ENCODE assay signal across 1 cellular context in the genomic region with DNA sequence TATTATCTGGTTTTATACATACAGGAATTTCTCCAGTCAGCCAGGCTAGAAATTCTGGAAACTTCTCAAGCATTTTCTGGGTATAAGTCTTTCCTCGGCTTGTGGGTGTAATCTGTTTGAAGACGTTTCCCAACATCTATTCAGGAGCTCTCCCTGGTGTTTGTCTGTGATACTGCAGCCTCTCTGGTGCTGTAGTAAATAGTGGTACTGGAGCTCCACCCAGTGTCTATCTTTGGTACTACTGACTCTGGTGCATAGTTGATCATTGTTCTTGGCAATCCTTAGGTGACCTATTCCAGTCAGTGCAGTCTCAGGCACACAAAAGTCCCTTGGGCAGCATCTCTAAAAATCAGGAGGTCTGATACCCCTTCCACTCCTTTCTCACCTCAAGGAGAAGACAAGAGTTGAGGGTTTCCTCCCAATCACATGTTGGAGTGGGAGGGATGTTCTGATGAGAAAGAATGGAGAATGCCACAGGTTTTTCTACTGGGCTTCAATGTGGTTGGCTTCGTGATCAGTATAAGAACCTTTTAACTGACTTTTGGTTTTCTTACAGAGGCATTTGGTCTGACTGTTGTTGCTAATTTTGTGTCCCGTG.
TF ChIP-seq lines count a peak whose summit lies in the region.

No MANE protein-coding gene starts in this region.

TF ChIP-seq in HEK293, 187 proteins besides CTCF, POLR2A, EP300 and RAD21 (continued from another document and continues in another):
- TF ChIP-seq PATZ1 (tag by site-specific recombination; IDR thresholded peaks at IDR 0.05) (no peak), ZNF121 (tag by site-specific recombination; IDR thresholded peaks at IDR 0.05) (no peak), ZNF341 (tag by site-specific recombination; IDR thresholded peaks at IDR 0.05; ENCODE audit: low read depth) (no peak), TRIM28 (IDR thresholded peaks at IDR 0.05; ENCODE audit: borderline replicate concordance, low read length) (no peak), ZNF155 (tag by site-specific recombination; IDR thresholded peaks at IDR 0.05) (no peak), ZNF324 (tag by site-specific recombination; IDR thresholded peaks at IDR 0.05) (peak; percentile 78; the same call in 1 of the 2 replicates), ZNF530 (tag by site-specific recombination; IDR thresholded peaks at IDR 0.05; ENCODE audit: low read depth) (no peak), ZNF777 (tag by site-specific recombination; IDR thresholded peaks at IDR 0.05; ENCODE audit: borderline replicate concordance) (no peak), SCRT2 (tag by site-specific recombination; IDR thresholded peaks at IDR 0.05) (peak; percentile 78), SALL2 (tag by site-specific recombination; IDR thresholded peaks at IDR 0.05; ENCODE audit: borderline replicate concordance) (no peak), ZNF404 (tag by site-specific recombination; IDR thresholded peaks at IDR 0.05) (no peak), ZNF473 (tag by site-specific recombination; IDR thresholded peaks at IDR 0.05) (no peak), ZNF600 (tag by site-specific recombination; IDR thresholded peaks at IDR 0.05) (no peak), ZBTB7A (tag by site-specific recombination; IDR thresholded peaks at IDR 0.05; ENCODE audit: low read depth) (no peak), ZNF335 (tag by site-specific recombination; conservative IDR thresholded peaks at IDR 0.05) (no peak), ZNF133 (tag by site-specific recombination; IDR thresholded peaks at IDR 0.05) (no peak), ZNF747 (tag by site-specific recombination; IDR thresholded peaks at IDR 0.05) (no peak), ZNF521 (tag by site-specific recombination; IDR thresholded peaks at IDR 0.05) (no peak), GLIS1 (tag by site-specific recombination; IDR thresholded peaks at IDR 0.05) (no peak), ZSCAN4 (tag by site-specific recombination; IDR thresholded peaks at IDR 0.05) (0 out of 2 replicates have a peak, but pooled peaks have one; percentile 11), ZNF239 (tag by site-specific recombination; IDR thresholded peaks at IDR 0.05) (no peak), ZNF654 (tag by site-specific recombination; IDR thresholded peaks at IDR 0.05; ENCODE audit: low read depth) (peak; percentile 99), ZNF114 (tag by site-specific recombination; IDR thresholded peaks at IDR 0.05) (no peak), ZIC2 (tag by site-specific recombination; IDR thresholded peaks at IDR 0.05) (no peak), YY1 (tag by site-specific recombination; IDR thresholded peaks at IDR 0.05) (no peak), HIC1 (tag by site-specific recombination; IDR thresholded peaks at IDR 0.05) (no peak), ZNF776 (tag by site-specific recombination; IDR thresholded peaks at IDR 0.05; ENCODE audit: borderline replicate concordance) (no peak), ZNF548 (tag by site-specific recombination; IDR thresholded peaks at IDR 0.05) (no peak), ZNF350 (tag by site-specific recombination; IDR thresholded peaks at IDR 0.05) (no peak), HOXD13 (CRISPR knock-in tag; IDR thresholded peaks at IDR 0.05; ENCODE audit: borderline replicate concordance) (no peak), ZNF146 (tag by site-specific recombination; IDR thresholded peaks at IDR 0.05) (no peak), ZNF76 (tag by site-specific recombination; IDR thresholded peaks at IDR 0.05; ENCODE audit: borderline replicate concordance, low read depth) (0 out of 2 replicates have a peak, but pooled peaks have one; percentile 17), HOXC10 (CRISPR knock-in tag; IDR thresholded peaks at IDR 0.05) (no peak), ZNF24 (tag by site-specific recombination; IDR thresholded peaks at IDR 0.05) (no peak), ZNF571 (tag by site-specific recombination; IDR thresholded peaks at IDR 0.05) (no peak), ZNF501 (tag by site-specific recombination; IDR thresholded peaks at IDR 0.05) (0 out of 2 replicates have a peak, but pooled peaks have one; percentile 21), ZFP69B (tag by site-specific recombination; IDR thresholded peaks at IDR 0.05) (peak; percentile 55; the same call in 1 of the 2 replicates), ZNF10 (tag by site-specific recombination; IDR thresholded peaks at IDR 0.05) (no peak), PBX3 (CRISPR knock-in tag; IDR thresholded peaks at IDR 0.05) (no peak), ZNF555 (tag by site-specific recombination; conservative IDR thresholded peaks at IDR 0.05) (no peak)
- TF ChIP-seq, protein P1, sequence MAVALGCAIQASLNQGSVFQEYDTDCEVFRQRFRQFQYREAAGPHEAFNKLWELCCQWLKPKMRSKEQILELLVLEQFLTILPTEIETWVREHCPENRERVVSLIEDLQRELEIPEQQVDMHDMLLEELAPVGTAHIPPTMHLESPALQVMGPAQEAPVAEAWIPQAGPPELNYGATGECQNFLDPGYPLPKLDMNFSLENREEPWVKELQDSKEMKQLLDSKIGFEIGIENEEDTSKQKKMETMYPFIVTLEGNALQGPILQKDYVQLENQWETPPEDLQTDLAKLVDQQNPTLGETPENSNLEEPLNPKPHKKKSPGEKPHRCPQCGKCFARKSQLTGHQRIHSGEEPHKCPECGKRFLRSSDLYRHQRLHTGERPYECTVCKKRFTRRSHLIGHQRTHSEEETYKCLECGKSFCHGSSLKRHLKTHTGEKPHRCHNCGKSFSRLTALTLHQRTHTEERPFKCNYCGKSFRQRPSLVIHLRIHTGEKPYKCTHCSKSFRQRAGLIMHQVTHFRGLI (tag by site-specific recombination; IDR thresholded peaks at IDR 0.05): no peak
- TF ChIP-seq, protein P2, sequence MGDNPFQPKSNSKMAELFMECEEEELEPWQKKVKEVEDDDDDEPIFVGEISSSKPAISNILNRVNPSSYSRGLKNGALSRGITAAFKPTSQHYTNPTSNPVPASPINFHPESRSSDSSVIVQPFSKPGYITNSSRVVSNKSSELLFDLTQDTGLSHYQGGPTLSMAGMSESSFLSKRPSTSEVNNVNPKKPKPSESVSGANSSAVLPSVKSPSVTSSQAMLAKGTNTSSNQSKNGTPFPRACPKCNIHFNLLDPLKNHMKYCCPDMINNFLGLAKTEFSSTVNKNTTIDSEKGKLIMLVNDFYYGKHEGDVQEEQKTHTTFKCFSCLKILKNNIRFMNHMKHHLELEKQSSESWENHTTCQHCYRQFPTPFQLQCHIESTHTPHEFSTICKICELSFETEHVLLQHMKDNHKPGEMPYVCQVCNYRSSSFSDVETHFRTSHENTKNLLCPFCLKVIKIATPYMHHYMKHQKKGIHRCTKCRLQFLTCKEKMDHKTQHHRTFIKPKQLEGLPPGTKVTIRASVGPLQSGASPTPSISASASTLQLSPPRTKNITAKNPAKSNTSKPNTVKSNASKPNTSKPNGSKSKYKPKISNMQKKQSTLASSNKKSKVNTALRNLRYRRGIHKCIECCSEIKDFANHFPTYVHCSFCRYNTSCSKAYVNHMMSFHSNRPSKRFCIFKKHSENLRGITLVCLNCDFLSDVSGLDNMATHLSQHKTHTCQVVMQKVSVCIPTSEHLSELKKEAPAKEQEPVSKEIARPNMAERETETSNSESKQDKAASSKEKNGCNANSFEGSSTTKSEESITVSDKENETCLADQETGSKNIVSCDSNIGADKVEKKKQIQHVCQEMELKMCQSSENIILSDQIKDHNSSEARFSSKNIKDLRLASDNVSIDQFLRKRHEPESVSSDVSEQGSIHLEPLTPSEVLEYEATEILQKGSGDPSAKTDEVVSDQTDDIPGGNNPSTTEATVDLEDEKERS (tag by site-specific recombination; IDR thresholded peaks at IDR 0.05): no peak
- TF ChIP-seq, protein P3, sequence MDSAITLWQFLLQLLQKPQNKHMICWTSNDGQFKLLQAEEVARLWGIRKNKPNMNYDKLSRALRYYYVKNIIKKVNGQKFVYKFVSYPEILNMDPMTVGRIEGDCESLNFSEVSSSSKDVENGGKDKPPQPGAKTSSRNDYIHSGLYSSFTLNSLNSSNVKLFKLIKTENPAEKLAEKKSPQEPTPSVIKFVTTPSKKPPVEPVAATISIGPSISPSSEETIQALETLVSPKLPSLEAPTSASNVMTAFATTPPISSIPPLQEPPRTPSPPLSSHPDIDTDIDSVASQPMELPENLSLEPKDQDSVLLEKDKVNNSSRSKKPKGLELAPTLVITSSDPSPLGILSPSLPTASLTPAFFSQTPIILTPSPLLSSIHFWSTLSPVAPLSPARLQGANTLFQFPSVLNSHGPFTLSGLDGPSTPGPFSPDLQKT (IDR thresholded peaks at IDR 0.05; ENCODE audit: borderline replicate concordance, low read depth, low read length): no peak
- TF ChIP-seq, protein P4, sequence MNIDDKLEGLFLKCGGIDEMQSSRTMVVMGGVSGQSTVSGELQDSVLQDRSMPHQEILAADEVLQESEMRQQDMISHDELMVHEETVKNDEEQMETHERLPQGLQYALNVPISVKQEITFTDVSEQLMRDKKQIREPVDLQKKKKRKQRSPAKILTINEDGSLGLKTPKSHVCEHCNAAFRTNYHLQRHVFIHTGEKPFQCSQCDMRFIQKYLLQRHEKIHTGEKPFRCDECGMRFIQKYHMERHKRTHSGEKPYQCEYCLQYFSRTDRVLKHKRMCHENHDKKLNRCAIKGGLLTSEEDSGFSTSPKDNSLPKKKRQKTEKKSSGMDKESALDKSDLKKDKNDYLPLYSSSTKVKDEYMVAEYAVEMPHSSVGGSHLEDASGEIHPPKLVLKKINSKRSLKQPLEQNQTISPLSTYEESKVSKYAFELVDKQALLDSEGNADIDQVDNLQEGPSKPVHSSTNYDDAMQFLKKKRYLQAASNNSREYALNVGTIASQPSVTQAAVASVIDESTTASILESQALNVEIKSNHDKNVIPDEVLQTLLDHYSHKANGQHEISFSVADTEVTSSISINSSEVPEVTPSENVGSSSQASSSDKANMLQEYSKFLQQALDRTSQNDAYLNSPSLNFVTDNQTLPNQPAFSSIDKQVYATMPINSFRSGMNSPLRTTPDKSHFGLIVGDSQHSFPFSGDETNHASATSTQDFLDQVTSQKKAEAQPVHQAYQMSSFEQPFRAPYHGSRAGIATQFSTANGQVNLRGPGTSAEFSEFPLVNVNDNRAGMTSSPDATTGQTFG (tag by site-specific recombination; IDR thresholded peaks at IDR 0.05; ENCODE audit: borderline replicate concordance): no peak
